ENCODE assay signal across 1 cellular context in genomic region chr18:3402962-3403585, GRCh38.
TF ChIP-seq lines count a peak whose summit lies in the region.

No MANE protein-coding gene starts in this region.

TF ChIP-seq in H1, 55 proteins besides CTCF, POLR2A, EP300 and RAD21:
- TF ChIP-seq ZNF274 (IDR thresholded peaks at IDR 0.05; ENCODE audit: borderline replicate concordance, extremely low read depth, low read length) (no peak), YY1 (IDR thresholded peaks at IDR 0.05; ENCODE audit: low read depth, low read length) (no peak), HDAC6 (IDR thresholded peaks at IDR 0.05; ENCODE audit: low read depth, low read length) (no peak), SIN3A (conservative IDR thresholded peaks at IDR 0.05 in 1 of 2, IDR thresholded peaks at IDR 0.05 in 1 of 2; ENCODE audit: low read depth in 1 of 2, low read length in 2 of 2) (no peak), BRCA1 (IDR thresholded peaks at IDR 0.05; ENCODE audit: low read depth, low read length) (no peak), PHF8 (conservative IDR thresholded peaks at IDR 0.05; ENCODE audit: low read depth, low read length) (no peak), HDAC2 (IDR thresholded peaks at IDR 0.05; ENCODE audit: borderline replicate concordance in 1 of 2, low read depth in 2 of 2, low read length in 2 of 2) (no peak), BCL11A (IDR thresholded peaks at IDR 0.05; ENCODE audit: low read depth in 2 of 2, low read length in 2 of 2) (no peak), SP1 (IDR thresholded peaks at IDR 0.05; ENCODE audit: low read depth, low read length) (no peak), POLR2AphosphoS5 (IDR thresholded peaks at IDR 0.05; ENCODE audit: low read depth, low read length) (no peak)
